Comparison of ENCODE assay signal across 29 cellular contexts in the genomic region with DNA sequence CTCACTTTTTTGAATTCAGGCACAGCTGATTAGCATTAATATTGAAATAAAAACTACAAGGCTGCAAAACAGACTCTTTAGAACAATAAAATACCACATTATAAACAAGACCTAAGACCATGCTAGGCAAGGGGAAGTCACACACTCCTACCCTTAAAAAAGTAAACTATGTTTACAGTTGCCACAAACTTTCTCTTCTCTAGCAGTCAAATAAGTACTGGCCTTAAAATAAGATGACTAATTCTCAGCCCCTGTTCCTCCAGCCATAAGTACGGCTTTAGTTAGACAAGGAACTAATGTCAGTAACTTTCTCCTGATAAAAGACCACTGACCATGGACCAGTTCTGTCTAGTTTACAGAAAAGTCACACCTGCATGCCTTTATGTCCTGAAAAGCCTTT. TPM values are rescaled to one million over a fixed set of nuclear protein-coding genes. Genes with fewer than 3 reads are reported as not detected.
DNase-seq lines count a peak whose midpoint lies in the region; ATAC-seq and TF ChIP-seq lines count a peak whose summit lies in the region.
"Had no signal": no experiment of that assay in that cellular context is flagged by ENCODE, and none has a peak within 500 bp of the region (broad histone marks: within the 10 kb centered on the region; RNA-seq: fewer than 3 reads in every experiment).

No MANE protein-coding gene starts in this region.

- DNase-seq in GM13977 (ENCODE audit: low spot score) (peak; percentile 20), osteocyte (ENCODE audit: extremely low spot score, unreplicated experiment) (no peak), right atrium auricular region (ENCODE audit: low spot score) (no peak), NCI-H1048 (lab: John Stamatoyannopoulos, UW) (no peak), DMS 273 treated with DMSO at 0.1 percent for 48 hours (lab: John Stamatoyannopoulos, UW) (no peak)
- DNase-seq: activated CD4-positive, alpha-beta T cell treated with anti-CD3 and anti-CD28 coated beads, Interleukin-2, amount 50 U/mL, for 1 hour; cerebellar nuclear complex; effector CD4-positive, alpha-beta T cell; erythroblast; foreskin keratinocyte; H7; left ventricle myocardium superior; midbrain; NCI-H187 treated with DMSO at 0.1 percent for 48 hours; pancreas; right cardiac atrium; SK-N-SH; transverse colon had no signal

- H3K4me3 Mint-ChIP-seq in osteocyte (ENCODE audit: unreplicated experiment): no peak overlapping the region
- H3K4me3 Mint-ChIP-seq: B cell; natural killer cell treated with Interleukin-12 subunit alpha and Interleukin-12 subunit beta and Interleukin-15 and Interleukin-18, amount 100 ng/mL, for 72 hours had no signal

- peaks cover 14% of the 10 kb centered on the region for H3K9me3 Mint-ChIP-seq in osteocyte (ENCODE audit: unreplicated experiment)

- H3K27me3 Mint-ChIP-seq in osteocyte (ENCODE audit: unreplicated experiment): peaks cover 3% of the 10 kb centered on the region

- H3K36me3 ChIP-seq in right atrium auricular region: no peaks in the 10 kb centered on the region
- H3K36me3 ChIP-seq: pancreas, transverse colon, WERI-Rb-1 had no signal

- ATAC-seq in GM19463 (IDR thresholded peaks at IDR 0.05; ENCODE audit: unreplicated experiment) (peak; percentile 69), HG02852 (IDR thresholded peaks at IDR 0.05; ENCODE audit: unreplicated experiment) (peak; percentile 82), HG03520 (IDR thresholded peaks at IDR 0.05; ENCODE audit: unreplicated experiment) (peak; percentile 77)
- ATAC-seq: foreskin keratinocyte; left ventricle myocardium superior; natural killer cell treated with Interleukin-12 subunit alpha and Interleukin-12 subunit beta and Interleukin-15 and Interleukin-18, amount 100 ng/mL, for 72 hours; pancreas; right cardiac atrium had no signal

- TF ChIP-seq CTCF in GM13977 (IDR thresholded peaks at IDR 0.05; ENCODE audit: extremely low read depth, insufficient read depth, missing control alignments): no peak
- TF ChIP-seq CTCF in osteocyte (IDR thresholded peaks at IDR 0.05): no peak
- no peak for TF ChIP-seq CTCF in right atrium auricular region (IDR thresholded peaks at IDR 0.05)

- no peaks in the 10 kb centered on the region for H3K4me1 Mint-ChIP-seq in osteocyte (ENCODE audit: unreplicated experiment)
- H3K4me1 Mint-ChIP-seq: B cell had no signal

- in situ Hi-C loops in GM13977 (cut with MboI; ENCODE audit: low pct_unique_long_range_greater_than_20kb, low sequenced_read_pairs, unreplicated experiment): no loop called here

- H3K4me1 ChIP-seq in right atrium auricular region: no peaks in the 10 kb centered on the region
- H3K4me1 ChIP-seq: foreskin keratinocyte had no signal

- no peak overlapping the region for H3K4me3 ChIP-seq in right atrium auricular region
- H3K4me3 ChIP-seq: pancreas, transverse colon had no signal

- no peaks in the 10 kb centered on the region for H3K36me3 Mint-ChIP-seq in osteocyte (ENCODE audit: unreplicated experiment)

- H3K27ac ChIP-seq in right atrium auricular region: no peak overlapping the region
- H3K27ac ChIP-seq: foreskin keratinocyte, KMS-11, pancreas, transverse colon, WERI-Rb-1 had no signal

- no peaks in the 10 kb centered on the region for H3K9me3 ChIP-seq in right atrium auricular region
- H3K9me3 ChIP-seq: pancreas had no signal

- no peak overlapping the region for H3K27ac Mint-ChIP-seq in osteocyte (ENCODE audit: unreplicated experiment)
- H3K27ac Mint-ChIP-seq: activated T-helper 2 cell treated with anti-CD3 and anti-CD28 coated beads, Interferon-gamma antibody, Interleukin-2, Interleukin-4, amounts not matched to agents 10 μg/mL and 5 μg/mL and 100 μg/mL, durations not matched to agents 14 hours and 24 hours and 36 hours; B cell; natural killer cell treated with Interleukin-12 subunit alpha and Interleukin-12 subunit beta and Interleukin-15 and Interleukin-18, amount 100 ng/mL, for 72 hours had no signal

- no peaks in the 10 kb centered on the region for H3K27me3 ChIP-seq in right atrium auricular region
- H3K27me3 ChIP-seq: foreskin keratinocyte, pancreas, transverse colon had no signal

RNA-seq across cellular contexts. Expression of a gene that starts 19.5 kb away (rescaled TPM):
- total RNA-seq in osteocyte: not detected in 2 replicates
- not detected for total RNA-seq in right atrium auricular region
- total RNA-seq: A172; activated T-helper 2 cell treated with anti-CD3 and anti-CD28 coated beads, Interferon-gamma antibody, Interleukin-2, Interleukin-4, amounts not matched to agents 10 μg/mL and 5 μg/mL and 100 μg/mL, durations not matched to agents 14 hours and 24 hours and 36 hours; B cell; foreskin keratinocyte; H7; HT1080; left ventricle myocardium superior; natural killer cell treated with Interleukin-12 subunit alpha and Interleukin-12 subunit beta and Interleukin-15 and Interleukin-18, amount 100 ng/mL, for 72 hours; pancreas; right cardiac atrium; T-helper 2 cell treated with Interferon-gamma antibody and Interleukin-4, amounts not matched to agents 100 ng/mL and 5 ng/mL, for 36 hours; transverse colon had no signal

RNA-seq across cellular contexts. Expression of a gene that starts 44.6 kb away (rescaled TPM):
- total RNA-seq in osteocyte (not detected in 2 replicates), right atrium auricular region (not detected)
- total RNA-seq: A172; activated T-helper 2 cell treated with anti-CD3 and anti-CD28 coated beads, Interferon-gamma antibody, Interleukin-2, Interleukin-4, amounts not matched to agents 10 μg/mL and 5 μg/mL and 100 μg/mL, durations not matched to agents 14 hours and 24 hours and 36 hours; B cell; foreskin keratinocyte; H7; HT1080; left ventricle myocardium superior; natural killer cell treated with Interleukin-12 subunit alpha and Interleukin-12 subunit beta and Interleukin-15 and Interleukin-18, amount 100 ng/mL, for 72 hours; pancreas; right cardiac atrium; T-helper 2 cell treated with Interferon-gamma antibody and Interleukin-4, amounts not matched to agents 100 ng/mL and 5 ng/mL, for 36 hours; transverse colon had no signal
